Comparison of ENCODE assay signal across 8 cellular contexts in genomic region chr9:35115680-35116538, GRCh38. TPM values are rescaled to one million over a fixed set of nuclear protein-coding genes. Genes with fewer than 3 reads are reported as not detected.
DNase-seq lines count a peak whose midpoint lies in the region; ATAC-seq, FAIRE-seq and TF ChIP-seq lines count a peak whose summit lies in the region.

Gene ATOSB, minus strand, starts transcription at chr9:35115862. Its CDS starts 7,588 bp downstream, at chr9:35108274.

- H3K27me3 ChIP-seq in WERI-Rb-1 (ENCODE audit: insufficient read depth, low read depth, severe bottlenecking) (no peaks in the 10 kb centered on the region), bronchial epithelial cell (ENCODE audit: control insufficient read depth, insufficient read depth, low read length) (no peaks in the 10 kb centered on the region), smooth muscle cell (ENCODE audit: low read depth) (no peaks in the 10 kb centered on the region)

- H3K79me2 ChIP-seq in smooth muscle cell (ENCODE audit: low read depth): peaks cover 19% of the 10 kb centered on the region

- TF ChIP-seq CTCF in WERI-Rb-1 (IDR thresholded peaks at IDR 0.05; ENCODE audit: low read depth, low read length) (no peak), bronchial epithelial cell (IDR thresholded peaks at IDR 0.05; ENCODE audit: insufficient read depth, low read length, severe bottlenecking) (no peak), smooth muscle cell (IDR thresholded peaks at IDR 0.05; ENCODE audit: borderline replicate concordance, insufficient read depth, poor library complexity, severe bottlenecking) (no peak)

- no peaks in the 10 kb centered on the region for H3K9me3 ChIP-seq in WERI-Rb-1 (ENCODE audit: severe bottlenecking)
- no peaks in the 10 kb centered on the region for H3K9me3 ChIP-seq in smooth muscle cell (replicated peaks; ENCODE audit: low read depth)

- H3K4me1 ChIP-seq in smooth muscle cell (ENCODE audit: low read depth): peaks cover 24% of the 10 kb centered on the region

- no peak for FAIRE-seq in bronchial epithelial cell (lab: Jason Lieb, UNC)

- H3K4me2 ChIP-seq in smooth muscle cell: peak within 1 kb of the TSS; percentile 93

- peak within 1 kb of the TSS; percentile 90 for H2AFZ ChIP-seq in smooth muscle cell (ENCODE audit: low read depth)

- peak; percentile 94 for DNase-seq in ACHN
- peak; percentile 99 for DNase-seq in NCI-H2227 (lab: John Stamatoyannopoulos, UW; ENCODE audit: unreplicated experiment)
- peak; percentile 99 for DNase-seq in WERI-Rb-1
- peak; percentile 88 for DNase-seq in bronchial epithelial cell (ENCODE audit: low read depth)
- DNase-seq in iPS-NIHi11 (ENCODE audit: low spot score): peak; percentile 92
- peak; percentile 100 for DNase-seq in smooth muscle cell (lab: John Stamatoyannopoulos, UW; ENCODE audit: unreplicated experiment)

- in situ Hi-C loops in ACHN (cut with HindIII; ENCODE audit: low pct_ligation_motif_present, low pct_unique_long_range_greater_than_20kb, low sequenced_read_pairs): no loop called here

- H3K4me3 ChIP-seq in WERI-Rb-1 (ENCODE audit: low read depth, low read length) (peak within 1 kb of the TSS; percentile 70), bronchial epithelial cell (ENCODE audit: low read depth, low read length) (peak within 1 kb of the TSS; percentile 74), smooth muscle cell (peak within 1 kb of the TSS; percentile 69)

- H3K36me3 ChIP-seq in WERI-Rb-1 (no peaks in the 10 kb centered on the region), bronchial epithelial cell (ENCODE audit: control insufficient read depth, insufficient read depth, low read length) (no peaks in the 10 kb centered on the region), smooth muscle cell (ENCODE audit: low read depth) (no peaks in the 10 kb centered on the region)

- 1% methylated on average over 45 of the region's 54 CpGs for WGBS in smooth muscle cell (ENCODE audit: low lambda C conversion rate)

- peaks cover 14% of the 10 kb centered on the region for H4K20me1 ChIP-seq in smooth muscle cell (ENCODE audit: low read depth)

- H3F3A ChIP-seq in smooth muscle cell (ENCODE audit: low read depth): peaks cover 13% of the 10 kb centered on the region

- peak within 1 kb of the TSS; percentile 69 for H3K9ac ChIP-seq in smooth muscle cell (ENCODE audit: low read depth)

- H3K27ac ChIP-seq in WERI-Rb-1 (peak within 1 kb of the TSS; percentile 70), smooth muscle cell (ENCODE audit: low read depth) (peak within 1 kb of the TSS; percentile 93)

- ATAC-seq in GM18873 (IDR thresholded peaks at IDR 0.05; ENCODE audit: low FRiP score, unreplicated experiment) (peak; percentile 47), HG03139 (IDR thresholded peaks at IDR 0.05; ENCODE audit: unreplicated experiment) (peak; percentile 44)

RNA-seq across cellular contexts. Expression of gene ATOSB, which starts in this region (rescaled TPM):
- total RNA-seq in bronchial epithelial cell (10.3 and 12.2 TPM in 2 replicates), smooth muscle cell (30.2 and 37.1 TPM in 2 replicates)
- polyA plus RNA-seq in smooth muscle cell: 38.4 and 39.9 TPM in 2 replicates

Comparison
In these comparisons a context has a peak if more than half of its experiments do, and no peak if none do; other contexts are left out.
1. Peak in every context shown above with its lines: DNase-seq, ATAC-seq, H3K4me3 ChIP-seq and H3K27ac ChIP-seq.